ENCODE assay signal across 1 cellular context in the genomic region with DNA sequence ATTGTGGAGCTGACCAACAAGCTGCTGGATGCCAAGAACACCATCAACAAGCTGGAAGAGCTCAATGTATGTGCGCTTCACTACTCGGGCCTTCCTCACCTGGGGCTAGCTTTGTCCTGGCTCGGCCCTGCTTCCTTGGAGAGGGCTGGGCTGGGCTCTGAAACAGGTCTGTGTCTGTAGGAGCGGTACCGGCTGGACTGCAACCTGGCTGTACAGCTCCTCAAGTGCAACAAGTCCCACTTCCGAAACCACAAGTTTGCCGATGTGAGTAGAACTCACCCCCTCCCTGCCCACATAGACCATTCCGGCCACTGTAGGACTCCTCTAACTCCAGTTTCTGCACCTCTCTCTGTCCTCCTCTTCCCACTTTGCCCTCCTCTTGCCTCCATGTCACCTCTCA.
A peak's percentile ranks its signal among the peaks of the same experiment; 100 is the strongest.
TF ChIP-seq lines count a peak whose summit lies in the region.

No MANE protein-coding gene starts in this region.

TF ChIP-seq in HepG2, 621 proteins besides CTCF, POLR2A, EP300 and RAD21:
- no peak for TF ChIP-seq ZFP62 (CRISPR knock-in tag; IDR thresholded peaks at IDR 0.05)
- TF ChIP-seq, protein P1, sequence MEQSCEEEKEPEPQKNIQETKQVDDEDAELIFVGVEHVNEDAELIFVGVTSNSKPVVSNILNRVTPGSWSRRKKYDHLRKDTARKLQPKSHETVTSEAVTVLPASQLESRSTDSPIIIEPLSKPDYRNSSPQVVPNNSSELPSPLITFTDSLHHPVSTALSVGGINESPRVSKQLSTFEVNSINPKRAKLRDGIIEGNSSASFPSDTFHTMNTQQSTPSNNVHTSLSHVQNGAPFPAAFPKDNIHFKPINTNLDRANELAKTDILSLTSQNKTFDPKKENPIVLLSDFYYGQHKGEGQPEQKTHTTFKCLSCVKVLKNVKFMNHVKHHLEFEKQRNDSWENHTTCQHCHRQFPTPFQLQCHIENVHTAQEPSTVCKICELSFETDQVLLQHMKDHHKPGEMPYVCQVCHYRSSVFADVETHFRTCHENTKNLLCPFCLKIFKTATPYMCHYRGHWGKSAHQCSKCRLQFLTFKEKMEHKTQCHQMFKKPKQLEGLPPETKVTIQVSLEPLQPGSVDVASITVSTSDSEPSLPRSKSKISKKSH (CRISPR knock-in tag; IDR thresholded peaks at IDR 0.05; ENCODE audit: borderline replicate concordance), result 0 out of 2 replicates have a peak, but pooled peaks have one; percentile 1
TF ChIP-seq in HepG2: peak in this region for 1.
